In genomic region chr2:98869272-98869641, GRCh38 we compare ENCODE assay signal across 11 cellular contexts.
DNase-seq lines count a peak whose midpoint lies in the region; ATAC-seq, FAIRE-seq and TF ChIP-seq lines count a peak whose summit lies in the region.
"Had no signal": no experiment of that assay in that cellular context is flagged by ENCODE, and none has a peak within 500 bp of the region (broad histone marks: within the 10 kb centered on the region; RNA-seq: fewer than 3 reads in every experiment).

No MANE protein-coding gene starts in this region.

- 86% methylated on average over 8 of the region's 10 CpGs for WGBS in SK-N-SH (ENCODE audit: low lambda C conversion rate)

- TF ChIP-seq EP300 in SK-N-SH (IDR thresholded peaks at IDR 0.05; ENCODE audit: borderline replicate concordance in 1 of 2, low read depth in 1 of 2, low read length in 1 of 2): no peak

- no peak for FAIRE-seq in kidney (lab: Jason Lieb, UNC)

- H2AFZ ChIP-seq in PC-9 (peak overlapping the region; percentile 67), SK-N-SH (ENCODE audit: low read depth) (no peak overlapping the region)

- CTCF ChIA-PET in PC-9 (lab: Charles Lee): no interaction called here
- CTCF ChIA-PET in SK-N-SH (lab: Yijun Ruan, JAX): no interaction called here

- DNase-seq in NCI-H2227 (lab: John Stamatoyannopoulos, UW; ENCODE audit: unreplicated experiment) (peak; percentile 15), NCI-H2227 treated with DMSO at 0.1 percent for 48 hours (lab: John Stamatoyannopoulos, UW) (no peak), PC-9 (peak; percentile 98 to 100), kidney (peak; percentile 92), type B pancreatic cell (ENCODE audit: extremely low spot score, unreplicated experiment) (no peak), SK-N-SH (no peak), anterior cingulate cortex (lab: John Stamatoyannopoulos, UW) (no peak)
- DNase-seq: activated gamma-delta T cell treated with Interleukin-2 at 50 U/mL for 16 hours had no signal

- no peaks in the 10 kb centered on the region for H3K36me3 Mint-ChIP-seq in type B pancreatic cell

- H3K79me2 ChIP-seq in PC-9 (ENCODE audit: low read depth) (peaks cover 35% of the 10 kb centered on the region), SK-N-SH (ENCODE audit: insufficient read depth) (no peaks in the 10 kb centered on the region)

- TF ChIP-seq CTCF in PC-9 (conservative IDR thresholded peaks at IDR 0.05): no peak
- no peak for TF ChIP-seq CTCF in kidney (IDR thresholded peaks at IDR 0.05; ENCODE audit: borderline replicate concordance, extremely low read depth, insufficient read depth)
- no peak for TF ChIP-seq CTCF in type B pancreatic cell (conservative IDR thresholded peaks at IDR 0.05)
- no peak for TF ChIP-seq CTCF in SK-N-SH (IDR thresholded peaks at IDR 0.05)

- H3K27me3 ChIP-seq in PC-9 (ENCODE audit: insufficient read depth, low read depth): no peaks in the 10 kb centered on the region
- no peaks in the 10 kb centered on the region for H3K27me3 ChIP-seq in SK-N-SH (ENCODE audit: insufficient read depth)

- H3K9ac ChIP-seq in kidney (ENCODE audit: low read length in 2 of 2) (no peak overlapping the region), SK-N-SH (no peak overlapping the region)

- no peaks in the 10 kb centered on the region for H3K9me2 ChIP-seq in PC-9 (ENCODE audit: insufficient read depth)
- no peaks in the 10 kb centered on the region for H3K9me2 ChIP-seq in SK-N-SH

- no peak for ATAC-seq in HG03196 (IDR thresholded peaks at IDR 0.05; ENCODE audit: unreplicated experiment)

- peak overlapping the region; percentile 86 for H3K4me2 ChIP-seq in PC-9
- H3K4me2 ChIP-seq in SK-N-SH: no peak overlapping the region

- H3K27ac Mint-ChIP-seq in type B pancreatic cell: peak overlapping the region; percentile 98

- intact Hi-C loops in PC-9 (cut with micrococcal nuclease; ENCODE audit: unreplicated experiment): loop anchor here (1.0 to 2.0 kb wide), 10 partner anchors 32 to 389 kb away; partner anchors contain the start of genes C2orf15 and CRACDL
- intact Hi-C loops in kidney (cut with DNase I): no loop called here

- no peaks in the 10 kb centered on the region for H3K27me3 Mint-ChIP-seq in type B pancreatic cell

- H4K20me1 ChIP-seq in PC-9 (ENCODE audit: insufficient read depth) (no peaks in the 10 kb centered on the region), SK-N-SH (ENCODE audit: insufficient read depth) (no peaks in the 10 kb centered on the region)

- no peaks in the 10 kb centered on the region for H3K9me3 ChIP-seq in PC-9 (ENCODE audit: insufficient read depth, low read depth)
- H3K9me3 ChIP-seq in kidney (ENCODE audit: control insufficient read depth in 1 of 2, low read length in 2 of 2): no peaks in the 10 kb centered on the region
- H3K9me3 ChIP-seq in SK-N-SH: no peaks in the 10 kb centered on the region

- peaks cover 16% of the 10 kb centered on the region for H3K4me1 Mint-ChIP-seq in type B pancreatic cell (ENCODE audit: unreplicated experiment)
- H3K4me1 Mint-ChIP-seq: neural crest cell had no signal

- H3F3A ChIP-seq in PC-9 (ENCODE audit: insufficient read depth, low read depth) (peaks cover 64% of the 10 kb centered on the region), SK-N-SH (replicated peaks; ENCODE audit: insufficient read depth) (peaks cover 3% of the 10 kb centered on the region)

- H3K36me3 ChIP-seq in PC-9 (ENCODE audit: low read depth) (peaks cover 9% of the 10 kb centered on the region; the same call in 1 of the 2 replicates), kidney (ENCODE audit: control insufficient read depth in 1 of 2, insufficient read depth in 2 of 2, low read length in 2 of 2) (no peaks in the 10 kb centered on the region), SK-N-SH (replicated peaks in 1 of 2; ENCODE audit: control insufficient read depth in 1 of 2, insufficient read depth in 2 of 2, low read length in 1 of 2) (no peaks in the 10 kb centered on the region)

- POLR2A ChIA-PET in PC-9 (lab: Charles Lee; ENCODE audit: unreplicated experiment) (interaction anchor here (0.6 to 1.2 kb wide), 8 partner anchors 40 to 619 kb away, joined by 3 to 6 read pairs (median 4); partner anchors contain the start of genes LIPT1 and TSGA10), SK-N-SH (lab: Yijun Ruan, JAX) (no interaction called here)

- peaks cover 4% of the 10 kb centered on the region for H3K9me3 Mint-ChIP-seq in type B pancreatic cell
- H3K9me3 Mint-ChIP-seq: neural crest cell had no signal

- H3K4me3 ChIP-seq in PC-9 (peak overlapping the region; percentile 63), kidney (ENCODE audit: low read length in 2 of 2) (no peak overlapping the region), SK-N-SH (ENCODE audit: low read depth in 2 of 2, low read length in 1 of 2) (no peak overlapping the region)

- peak overlapping the region; percentile 77 for H3K4me3 Mint-ChIP-seq in type B pancreatic cell
- H3K4me3 Mint-ChIP-seq: neural crest cell had no signal

- BruUV-seq in PC-9 (replicated peaks; lab: Mats Ljungman, UMichigan): no TSS peak

- H3K4me1 ChIP-seq in PC-9 (replicated peaks; ENCODE audit: insufficient read depth): peaks cover 69% of the 10 kb centered on the region
- H3K4me1 ChIP-seq in kidney (ENCODE audit: control insufficient read depth in 1 of 2, insufficient read depth in 1 of 2, low read depth in 1 of 2, low read length in 2 of 2): peaks cover 3% of the 10 kb centered on the region in 2 donors
- H3K4me1 ChIP-seq in SK-N-SH (ENCODE audit: control insufficient read depth in 1 of 2, insufficient read depth in 2 of 2, low read depth in 1 of 2, low read length in 1 of 2): no peaks in the 10 kb centered on the region; a peak in 2 of 4 replicates

- H3K27ac ChIP-seq in PC-9 (peak overlapping the region; percentile 95), kidney (ENCODE audit: low read depth in 2 of 2, low read length in 2 of 2) (peak overlapping the region; percentile 5 to 61), SK-N-SH (ENCODE audit: low read depth in 2 of 2, low read length in 1 of 2) (no peak overlapping the region)
- H3K27ac ChIP-seq: 22Rv1 had no signal

- no peak for TF ChIP-seq RAD21 in SK-N-SH (IDR thresholded peaks at IDR 0.05; ENCODE audit: low read length)

TF ChIP-seq in SK-N-SH, 30 proteins besides CTCF, POLR2A, EP300 and RAD21:
- TF ChIP-seq USF1 (IDR thresholded peaks at IDR 0.05; ENCODE audit: borderline replicate concordance, low read depth) (no peak), FOXM1 (IDR thresholded peaks at IDR 0.05; ENCODE audit: low read depth) (no peak), REST (IDR thresholded peaks at IDR 0.05; ENCODE audit: low read depth, low read length) (no peak), RFX5 (IDR thresholded peaks at IDR 0.05; ENCODE audit: low read length) (no peak), FOXJ3 (CRISPR knock-in tag; IDR thresholded peaks at IDR 0.05) (no peak), MXI1 (IDR thresholded peaks at IDR 0.05; ENCODE audit: low read depth, low read length) (no peak), CHD2 (IDR thresholded peaks at IDR 0.05; ENCODE audit: low read length, partially characterized antibody) (no peak)
- TF ChIP-seq, protein P1, sequence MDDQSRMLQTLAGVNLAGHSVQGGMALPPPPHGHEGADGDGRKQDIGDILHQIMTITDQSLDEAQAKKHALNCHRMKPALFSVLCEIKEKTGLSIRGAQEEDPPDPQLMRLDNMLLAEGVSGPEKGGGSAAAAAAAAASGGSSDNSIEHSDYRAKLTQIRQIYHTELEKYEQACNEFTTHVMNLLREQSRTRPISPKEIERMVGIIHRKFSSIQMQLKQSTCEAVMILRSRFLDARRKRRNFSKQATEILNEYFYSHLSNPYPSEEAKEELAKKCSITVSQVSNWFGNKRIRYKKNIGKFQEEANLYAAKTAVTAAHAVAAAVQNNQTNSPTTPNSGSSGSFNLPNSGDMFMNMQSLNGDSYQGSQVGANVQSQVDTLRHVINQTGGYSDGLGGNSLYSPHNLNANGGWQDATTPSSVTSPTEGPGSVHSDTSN (IDR thresholded peaks at IDR 0.05): no peak
- TF ChIP-seq, protein P2, sequence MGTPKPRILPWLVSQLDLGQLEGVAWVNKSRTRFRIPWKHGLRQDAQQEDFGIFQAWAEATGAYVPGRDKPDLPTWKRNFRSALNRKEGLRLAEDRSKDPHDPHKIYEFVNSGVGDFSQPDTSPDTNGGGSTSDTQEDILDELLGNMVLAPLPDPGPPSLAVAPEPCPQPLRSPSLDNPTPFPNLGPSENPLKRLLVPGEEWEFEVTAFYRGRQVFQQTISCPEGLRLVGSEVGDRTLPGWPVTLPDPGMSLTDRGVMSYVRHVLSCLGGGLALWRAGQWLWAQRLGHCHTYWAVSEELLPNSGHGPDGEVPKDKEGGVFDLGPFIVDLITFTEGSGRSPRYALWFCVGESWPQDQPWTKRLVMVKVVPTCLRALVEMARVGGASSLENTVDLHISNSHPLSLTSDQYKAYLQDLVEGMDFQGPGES (IDR thresholded peaks at IDR 0.05; ENCODE audit: low read depth, low read length): no peak

Comparison
In these comparisons a context has a peak if more than half of its experiments do, and no peak if none do; other contexts are left out.
1. DNase-seq: peak in NCI-H2227 (single experiment), PC-9 (2 of 2) and kidney (single experiment); none in NCI-H2227 treated with DMSO at 0.1 percent for 48 hours (single experiment), type B pancreatic cell (single experiment), SK-N-SH (single experiment) and anterior cingulate cortex (0 of 58).
2. H3K27ac ChIP-seq: peak in PC-9 (single experiment) and kidney (2 of 2); none in SK-N-SH (0 of 2).